ENCODE assay signal across 22 cellular contexts in genomic region chr7:117237646-117238045, GRCh38.
DNase-seq lines count a peak whose midpoint lies in the region; ATAC-seq, FAIRE-seq and TF ChIP-seq lines count a peak whose summit lies in the region.
"Had no signal": no experiment of that assay in that cellular context is flagged by ENCODE, and none has a peak within 500 bp of the region (broad histone marks: within the 10 kb centered on the region; RNA-seq: fewer than 3 reads in every experiment).

No MANE protein-coding gene starts in this region.

- DNase-seq in GM12878 (ENCODE audit: low read depth, low spot score) (peak; percentile 28), Peyer's patch (no peak), kidney tubule cell (ENCODE audit: low spot score) (no peak), C1 segment of cervical spinal cord (lab: John Stamatoyannopoulos, UW) (no peak)
- no peak for DNase-seq in naive thymus-derived CD8-positive, alpha-beta T cell
- DNase-seq: Calu3; CD4-positive, alpha-beta memory T cell; H9; Kasumi-1; MM.1S; NCI-H1105 treated with DMSO at 0.1 percent for 48 hours; NCI-H187; NCI-H226; NCI-H524 treated with DMSO at 0.1 percent for 48 hours; RPMI8226; SIG-M5; SW 1271 had no signal

- intact Hi-C loops in GM12878 (cut with micrococcal nuclease; ENCODE audit: unreplicated experiment), result loop anchor here (2.0 kb wide), 1 partner anchor 19 kb away; no protein-coding TSS in a partner anchor

- POLR2A ChIA-PET in GM12878 (lab: Charles Lee), result interaction anchor here (0.5 to 2.2 kb wide), 5 partner anchors 12 to 36 kb away, joined by 3 to 9 read pairs (median 4); no protein-coding TSS in a partner anchor
- POLR2A ChIA-PET in naive thymus-derived CD8-positive, alpha-beta T cell (lab: Charles Lee), result no interaction called here

- H3K36me3 Mint-ChIP-seq in naive thymus-derived CD8-positive, alpha-beta T cell, result no peaks in the 10 kb centered on the region
- H3K36me3 Mint-ChIP-seq: CD4-positive, alpha-beta memory T cell had no signal

- H3K27ac ChIP-seq in GM12878 (ENCODE audit: control insufficient read depth, insufficient read depth), result no peak overlapping the region
- H3K27ac ChIP-seq in Peyer's patch, result no peak overlapping the region

- in situ Hi-C loops in GM12878 (cut with MboI), result no loop called here

- peaks cover 3 to 13% (median 9%) of the 10 kb centered on the region in 9 donors for H3K9me3 Mint-ChIP-seq in naive thymus-derived CD8-positive, alpha-beta T cell

- H3K4me1 ChIP-seq in GM12878 (ENCODE audit: control insufficient read depth, insufficient read depth, low read length) (peaks cover 12% of the 10 kb centered on the region), Peyer's patch (no peaks in the 10 kb centered on the region)

- no peak overlapping the region for H3K27ac Mint-ChIP-seq in naive thymus-derived CD8-positive, alpha-beta T cell
- H3K27ac Mint-ChIP-seq: B cell; CD4-positive, alpha-beta memory T cell; IgD-negative memory B cell had no signal

- no peak overlapping the region for H3K4me3 Mint-ChIP-seq in naive thymus-derived CD8-positive, alpha-beta T cell
- H3K4me3 Mint-ChIP-seq: B cell; CD4-positive, alpha-beta memory T cell; H9; IgD-negative memory B cell had no signal

- no TSS peak for BruUV-seq in GM12878 (replicated peaks; lab: Mats Ljungman, UMichigan)

- no peak for FAIRE-seq in GM12878 (lab: Jason Lieb, UNC)

- no peak overlapping the region for H3K9ac ChIP-seq in GM12878 (ENCODE audit: control insufficient read depth, insufficient read depth, low read length)

- TF ChIP-seq CTCF in GM12878 (IDR thresholded peaks at IDR 0.05 in 2 of 3, conservative IDR thresholded peaks at IDR 0.05 in 1 of 3; ENCODE audit: control insufficient read depth in 2 of 3, extremely low read depth in 1 of 3, insufficient read depth in 1 of 3, low read depth in 3 of 3, low read length in 3 of 3) (no peak), Peyer's patch (IDR thresholded peaks at IDR 0.05) (no peak)

- CTCF ChIA-PET in GM12878 (lab: Yijun Ruan, JAX), result interaction anchor here (0.7 to 1.8 kb wide), 9 partner anchors 9 to 486 kb away, joined by 3 to 9 read pairs (median 3); no protein-coding TSS in a partner anchor

- H3K9me3 ChIP-seq in GM12878 (replicated peaks; ENCODE audit: control insufficient read depth, insufficient read depth, low read length) (no peaks in the 10 kb centered on the region; the same call in 1 of the 3 replicates), Peyer's patch (no peaks in the 10 kb centered on the region)

- ATAC-seq in GM18867 (IDR thresholded peaks at IDR 0.05; ENCODE audit: unreplicated experiment), result peak; percentile 44
- peak; percentile 55 for ATAC-seq in GM21576 (IDR thresholded peaks at IDR 0.05; ENCODE audit: unreplicated experiment)
- ATAC-seq in HG03342 (IDR thresholded peaks at IDR 0.05; ENCODE audit: unreplicated experiment), result peak; percentile 48
- ATAC-seq in GM12878, result peak; percentile 83
- ATAC-seq in naive thymus-derived CD8-positive, alpha-beta T cell, result no peak

- H3K36me3 ChIP-seq in GM12878 (ENCODE audit: control insufficient read depth in 2 of 2, insufficient read depth in 2 of 2, low read length in 1 of 2) (no peaks in the 10 kb centered on the region), Peyer's patch (no peaks in the 10 kb centered on the region)

- H4K20me1 ChIP-seq in GM12878 (ENCODE audit: control insufficient read depth, insufficient read depth), result no peaks in the 10 kb centered on the region

- TF ChIP-seq EP300 in GM12878 (IDR thresholded peaks at IDR 0.05; ENCODE audit: borderline replicate concordance in 1 of 2, control insufficient read depth in 1 of 2, low read depth in 2 of 2, low read length in 2 of 2), result 0 out of 4 replicates have a peak, but pooled peaks of 1 of the 2 experiments have one; percentile 19

- H3K79me2 ChIP-seq in GM12878 (ENCODE audit: control insufficient read depth, insufficient read depth, low read length), result no peaks in the 10 kb centered on the region

- RAD21 ChIA-PET in GM12878 (lab: Charles Lee; ENCODE audit: unreplicated experiment), result interaction anchor here (1.1 to 3.9 kb wide), 4 partner anchors 13 to 147 kb away, joined by 3 to 29 read pairs (median 8); partner anchors contain the start of gene WNT2

- H3K27me3 ChIP-seq in GM12878 (replicated peaks in 1 of 2; ENCODE audit: control insufficient read depth in 2 of 2, insufficient read depth in 2 of 2, low read length in 1 of 2) (no peaks in the 10 kb centered on the region), Peyer's patch (no peaks in the 10 kb centered on the region)

- H2AFZ ChIP-seq in GM12878 (ENCODE audit: control insufficient read depth, low read depth, low read length), result peak overlapping the region; percentile 39; the same call in 1 of the 2 replicates

- peak overlapping the region; percentile 9; the same call in 1 of the 2 replicates for H3K4me2 ChIP-seq in GM12878 (ENCODE audit: control insufficient read depth, insufficient read depth)

- peaks cover 17 to 31% (median 26%) of the 10 kb centered on the region in 5 donors for H3K27me3 Mint-ChIP-seq in naive thymus-derived CD8-positive, alpha-beta T cell

- WGBS in GM12878 (ENCODE audit: insufficient coverage, insufficient replicate concordance, low lambda C conversion rate, missing lambda C conversion rate), result 51% methylated on average over 5 of the region's 5 CpGs

- peaks cover 0 to 2% (median 0%) of the 10 kb centered on the region in 4 donors for H3K4me1 Mint-ChIP-seq in naive thymus-derived CD8-positive, alpha-beta T cell
- H3K4me1 Mint-ChIP-seq: B cell; CD4-positive, alpha-beta memory T cell; H9; IgD-negative memory B cell had no signal

- H3K4me3 ChIP-seq in GM12878 (no peak overlapping the region), Peyer's patch (no peak overlapping the region)

- no peak for TF ChIP-seq RAD21 in GM12878 (IDR thresholded peaks at IDR 0.05; ENCODE audit: insufficient read depth, low read depth, low read length)

- SMC1A ChIA-PET in GM12878 (lab: Charles Lee; ENCODE audit: uncharacterized antibody, unreplicated experiment), result interaction anchor here (0.8 to 4.2 kb wide), 11 partner anchors 10 to 147 kb away, joined by 3 to 25 read pairs (median 6); no protein-coding TSS in a partner anchor

- TF ChIP-seq POLR2A in GM12878 (IDR thresholded peaks at IDR 0.05; ENCODE audit: low read depth, low read length), result no peak
- no peak for TF ChIP-seq POLR2A in Peyer's patch (IDR thresholded peaks at IDR 0.05)

TF ChIP-seq in GM12878, 131 proteins besides CTCF, POLR2A, EP300 and RAD21 (continues in another document):
- TF ChIP-seq MLLT1 (IDR thresholded peaks at IDR 0.05) (0 out of 2 replicates have a peak, but pooled peaks have one; percentile 18), CBX3 (IDR thresholded peaks at IDR 0.05; ENCODE audit: borderline replicate concordance, low read depth) (no peak), RELB (IDR thresholded peaks at IDR 0.05; ENCODE audit: low read depth) (peak; percentile 54; the same call in 1 of the 2 replicates), BMI1 (IDR thresholded peaks at IDR 0.05; ENCODE audit: borderline replicate concordance) (peak; percentile 28; the same call in 1 of the 2 replicates), E4F1 (IDR thresholded peaks at IDR 0.05; ENCODE audit: borderline replicate concordance, partially characterized antibody) (no peak)

Comparison
In these comparisons a context has a peak if more than half of its experiments do, and no peak if none do; other contexts are left out.
1. ATAC-seq: peak in GM18867 (single experiment), GM21576 (single experiment), HG03342 (single experiment) and GM12878 (single experiment); none in naive thymus-derived CD8-positive, alpha-beta T cell (0 of 2).